1 cellular context compared by ENCODE assay signal in genomic region chr4:153466637-153467153, GRCh38.
TF ChIP-seq lines count a peak whose summit lies in the region.

No MANE protein-coding gene starts in this region.

TF ChIP-seq in HepG2, 621 proteins besides CTCF, POLR2A, EP300 and RAD21 (continued from another document and continues in another):
- TF ChIP-seq ETS1 (CRISPR knock-in tag; IDR thresholded peaks at IDR 0.05), result no peak
- TF ChIP-seq PAXIP1 (CRISPR knock-in tag; conservative IDR thresholded peaks at IDR 0.05), result 0 out of 2 replicates have a peak, but pooled peaks have one; percentile 5
- TF ChIP-seq ZNF30 (CRISPR knock-in tag; IDR thresholded peaks at IDR 0.05), result no peak
- no peak for TF ChIP-seq MIER3 (CRISPR knock-in tag; IDR thresholded peaks at IDR 0.05; ENCODE audit: borderline replicate concordance)
- no peak for TF ChIP-seq IKZF4 (CRISPR knock-in tag; IDR thresholded peaks at IDR 0.05; ENCODE audit: borderline replicate concordance, low read depth, not compliant biosample characterization)
- 0 out of 2 replicates have a peak, but pooled peaks have one; percentile 13 for TF ChIP-seq ZNF558 (CRISPR knock-in tag; IDR thresholded peaks at IDR 0.05; ENCODE audit: borderline replicate concordance)
- peak; percentile 4; the same call in 1 of the 2 replicates for TF ChIP-seq MED1 (CRISPR knock-in tag; IDR thresholded peaks at IDR 0.05)
- 0 out of 2 replicates have a peak, but pooled peaks have one; percentile 23 for TF ChIP-seq MXD4 (CRISPR knock-in tag; IDR thresholded peaks at IDR 0.05)
- TF ChIP-seq HNRNPK (IDR thresholded peaks at IDR 0.05; ENCODE audit: low read depth, low read length, poor library complexity, severe bottlenecking), result peak; percentile 19
- no peak for TF ChIP-seq BORCS8-MEF2B (CRISPR knock-in tag; IDR thresholded peaks at IDR 0.05)
- no peak for TF ChIP-seq ZKSCAN1 (IDR thresholded peaks at IDR 0.05; ENCODE audit: low read length)
- TF ChIP-seq ZNF17 (CRISPR knock-in tag; IDR thresholded peaks at IDR 0.05), result no peak
- peak; percentile 28 for TF ChIP-seq ZNF407 (CRISPR knock-in tag; IDR thresholded peaks at IDR 0.05; ENCODE audit: not compliant biosample characterization)
- no peak for TF ChIP-seq CREBL2 (CRISPR knock-in tag; IDR thresholded peaks at IDR 0.05; ENCODE audit: borderline replicate concordance)
- TF ChIP-seq ZNF234 (CRISPR knock-in tag; conservative IDR thresholded peaks at IDR 0.05), result 0 out of 2 replicates have a peak, but pooled peaks have one; percentile 38
- TF ChIP-seq SKIL (CRISPR knock-in tag; IDR thresholded peaks at IDR 0.05; ENCODE audit: borderline replicate concordance), result no peak
- no peak for TF ChIP-seq MATR3 (CRISPR knock-in tag; IDR thresholded peaks at IDR 0.05)
- no peak for TF ChIP-seq ZFP41 (CRISPR knock-in tag; IDR thresholded peaks at IDR 0.05; ENCODE audit: borderline replicate concordance)
- TF ChIP-seq CENPBD1 (CRISPR knock-in tag; IDR thresholded peaks at IDR 0.05; ENCODE audit: borderline replicate concordance, low read depth), result no peak
- no peak for TF ChIP-seq FOXA3 (CRISPR knock-in tag; IDR thresholded peaks at IDR 0.05)
- TF ChIP-seq RERE (CRISPR knock-in tag; IDR thresholded peaks at IDR 0.05; ENCODE audit: low read depth), result no peak
- TF ChIP-seq HBP1 (CRISPR knock-in tag; IDR thresholded peaks at IDR 0.05; ENCODE audit: low read depth), result no peak
- no peak for TF ChIP-seq ZBTB44 (CRISPR knock-in tag; IDR thresholded peaks at IDR 0.05)
- TF ChIP-seq ZNF816 (CRISPR knock-in tag; IDR thresholded peaks at IDR 0.05; ENCODE audit: borderline replicate concordance), result 0 out of 2 replicates have a peak, but pooled peaks have one; percentile 20
